ENCODE assay signal across 1 cellular context in genomic region chr13:110300090-110300815, GRCh38.
TF ChIP-seq lines count a peak whose summit lies in the region.

No MANE protein-coding gene starts in this region.

TF ChIP-seq in neural cell, 6 proteins besides CTCF, POLR2A, EP300 and RAD21:
- TF ChIP-seq SMC3 (conservative IDR thresholded peaks at IDR 0.05; ENCODE audit: poor library complexity) (no peak), TAF1 (IDR thresholded peaks at IDR 0.05; ENCODE audit: low read depth) (no peak), POLR2AphosphoS5 (IDR thresholded peaks at IDR 0.05) (peak; percentile 10)
TF ChIP-seq in neural cell: peak in this region for 1.
